ENCODE assay signal across 16 cellular contexts in the genomic region with DNA sequence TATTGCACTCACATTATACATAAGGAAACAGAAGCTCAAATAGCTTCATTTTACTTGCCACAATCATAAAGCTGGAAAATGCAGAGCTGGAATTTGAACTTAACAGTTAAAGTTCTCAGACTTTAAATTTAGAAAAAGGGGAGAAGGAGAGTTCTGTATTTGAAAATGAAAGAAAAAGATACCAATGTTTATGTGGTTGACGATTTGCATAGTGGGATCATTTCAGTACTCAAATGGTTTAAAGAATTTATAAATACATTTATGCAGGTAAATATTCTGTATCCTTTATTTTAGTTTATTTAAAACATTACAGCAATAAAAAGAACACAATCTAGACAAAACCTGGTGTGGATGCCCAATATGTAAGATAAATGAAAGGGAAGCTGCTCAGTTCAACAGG. TPM values are rescaled to one million over a fixed set of nuclear protein-coding genes. Genes with fewer than 3 reads are reported as not detected.
DNase-seq lines count a peak whose midpoint lies in the region; ATAC-seq and TF ChIP-seq lines count a peak whose summit lies in the region.
"Had no signal": no experiment of that assay in that cellular context is flagged by ENCODE, and none has a peak within 500 bp of the region (broad histone marks: within the 10 kb centered on the region; RNA-seq: fewer than 3 reads in every experiment).

No MANE protein-coding gene starts in this region.

- ATAC-seq in GM18519 (IDR thresholded peaks at IDR 0.05; ENCODE audit: low FRiP score, unreplicated experiment) (peak; percentile 47), GM21360 (IDR thresholded peaks at IDR 0.05; ENCODE audit: unreplicated experiment) (peak; percentile 49), HG03039 (IDR thresholded peaks at IDR 0.05; ENCODE audit: unreplicated experiment) (peak; percentile 49)
- ATAC-seq in activated CD8-positive, alpha-beta T cell treated with anti-CD3 and anti-CD28 coated beads, Interleukin-2, amount 10 ng/mL, durations not matched to agents 7 days and 5 days: no peak
- ATAC-seq: GM23338; stimulated activated memory B cell treated with anti-CD40 and anti-IgM and Interleukin-4, amounts not matched to agents 10 μg/mL and 1 μg/mL and 100 μg/mL, for 72 hours had no signal

- peaks cover 47% of the 10 kb centered on the region for H3K4me1 Mint-ChIP-seq in activated CD8-positive, alpha-beta T cell treated with anti-CD3 and anti-CD28 coated beads, Interleukin-2, amount 10 ng/mL, durations not matched to agents 7 days and 5 days (ENCODE audit: low read depth)
- H3K4me1 Mint-ChIP-seq in nephron progenitor cell: peaks cover 5% of the 10 kb centered on the region

- no peak overlapping the region for H3K4me3 ChIP-seq in H7 (ENCODE audit: insufficient read depth, low read depth, low read length)
- H3K4me3 ChIP-seq: GM23338, mucosa of descending colon, ovary had no signal

- no peaks in the 10 kb centered on the region for H3K9me3 Mint-ChIP-seq in activated CD8-positive, alpha-beta T cell treated with anti-CD3 and anti-CD28 coated beads, Interleukin-2, amount 10 ng/mL, durations not matched to agents 7 days and 5 days (ENCODE audit: insufficient read depth)
- no peaks in the 10 kb centered on the region for H3K9me3 Mint-ChIP-seq in nephron progenitor cell
- H3K9me3 Mint-ChIP-seq: GM23338; stimulated activated memory B cell treated with anti-CD40 and anti-IgM and Interleukin-4, amounts not matched to agents 10 μg/mL and 1 μg/mL and 100 μg/mL, for 72 hours had no signal

- H3K36me3 Mint-ChIP-seq in activated CD8-positive, alpha-beta T cell treated with anti-CD3 and anti-CD28 coated beads, Interleukin-2, amount 10 ng/mL, durations not matched to agents 7 days and 5 days (ENCODE audit: low read depth): no peaks in the 10 kb centered on the region
- H3K36me3 Mint-ChIP-seq in nephron progenitor cell (ENCODE audit: low read depth): no peaks in the 10 kb centered on the region
- H3K36me3 Mint-ChIP-seq: stimulated activated memory B cell treated with anti-CD40 and anti-IgM and Interleukin-4, amounts not matched to agents 10 μg/mL and 1 μg/mL and 100 μg/mL, for 72 hours had no signal

- H3K27me3 Mint-ChIP-seq in activated CD8-positive, alpha-beta T cell treated with anti-CD3 and anti-CD28 coated beads, Interleukin-2, amount 10 ng/mL, durations not matched to agents 7 days and 5 days (ENCODE audit: low read depth): no peaks in the 10 kb centered on the region
- H3K27me3 Mint-ChIP-seq in nephron progenitor cell (ENCODE audit: low read depth, poor library complexity): no peaks in the 10 kb centered on the region

- peak overlapping the region; percentile 13 for H3K4me3 Mint-ChIP-seq in activated CD8-positive, alpha-beta T cell treated with anti-CD3 and anti-CD28 coated beads, Interleukin-2, amount 10 ng/mL, durations not matched to agents 7 days and 5 days
- H3K4me3 Mint-ChIP-seq in nephron progenitor cell: no peak overlapping the region
- H3K4me3 Mint-ChIP-seq: GM23338; stimulated activated memory B cell treated with anti-CD40 and anti-IgM and Interleukin-4, amounts not matched to agents 10 μg/mL and 1 μg/mL and 100 μg/mL, for 72 hours had no signal

- CTCF ChIA-PET in activated CD8-positive, alpha-beta T cell treated with anti-CD3 and anti-CD28 coated beads, Interleukin-2, amount 10 ng/mL, durations not matched to agents 7 days and 5 days (lab: Charles Lee): interaction anchor here (1.0 to 3.3 kb wide), 5 partner anchors 10 to 41 kb away, joined by 3 to 18 read pairs (median 4); no protein-coding TSS in a partner anchor

- POLR2A ChIA-PET in activated CD8-positive, alpha-beta T cell treated with anti-CD3 and anti-CD28 coated beads, Interleukin-2, amount 10 ng/mL, durations not matched to agents 7 days and 5 days (lab: Charles Lee): interaction anchor here (0.7 kb wide), 1 partner anchor 986 kb away, joined by 3 read pairs; no protein-coding TSS in a partner anchor

- H3K27ac Mint-ChIP-seq in activated CD8-positive, alpha-beta T cell treated with anti-CD3 and anti-CD28 coated beads, Interleukin-2, amount 10 ng/mL, durations not matched to agents 7 days and 5 days: no peak overlapping the region
- H3K27ac Mint-ChIP-seq in nephron progenitor cell: no peak overlapping the region
- H3K27ac Mint-ChIP-seq: GM23338; stimulated activated memory B cell treated with anti-CD40 and anti-IgM and Interleukin-4, amounts not matched to agents 10 μg/mL and 1 μg/mL and 100 μg/mL, for 72 hours had no signal

- TF ChIP-seq CTCF in nephron progenitor cell (IDR thresholded peaks at IDR 0.05): no peak

- DNase-seq in activated CD8-positive, alpha-beta T cell treated with anti-CD3 and anti-CD28 coated beads, Interleukin-2, amount 10 ng/mL, durations not matched to agents 7 days and 5 days: no peak
- DNase-seq in H7 (no peak), NCI-H2171 treated with DMSO at 0.1 percent for 48 hours (lab: John Stamatoyannopoulos, UW) (no peak), nephron progenitor cell (no peak)
- DNase-seq: activated gamma-delta T cell treated with Interleukin-2 at 50 U/mL for 16 hours, hypothalamus, NCI-H187, NCI-H524, ovary, SK-N-SH had no signal

- H3K27me3 ChIP-seq in H7 (ENCODE audit: control insufficient read depth, insufficient read depth, low read length): no peaks in the 10 kb centered on the region
- H3K27me3 ChIP-seq: ovary had no signal

- no peaks in the 10 kb centered on the region for H3K36me3 ChIP-seq in H7 (replicated peaks; ENCODE audit: control insufficient read depth, insufficient read depth, low read length)
- H3K36me3 ChIP-seq: ovary had no signal

RNA-seq across cellular contexts. Expression of a gene that starts 25.5 kb away (rescaled TPM):
- total RNA-seq in activated CD8-positive, alpha-beta T cell treated with anti-CD3 and anti-CD28 coated beads, Interleukin-2, amount 10 ng/mL, durations not matched to agents 7 days and 5 days: 100 to 1,000 TPM; 154 to 157 TPM
- 0.41 and 1.5 TPM in 2 replicates for total RNA-seq in H7 (2014; rRNA removed; shearing (Covaris generic))

Comparison
In these comparisons a context has a peak if more than half of its experiments do, and no peak if none do; other contexts are left out.
1. RNA of a gene that starts 25.5 kb away (total RNA-seq): 154 to 157 TPM in activated CD8-positive, alpha-beta T cell treated with anti-CD3 and anti-CD28 coated beads, Interleukin-2, amount 10 ng/mL, durations not matched to agents 7 days and 5 days; 0.41 to 1.5 TPM in H7; every median in the first group is over 10 times any median in the second.